ENCODE assay signal across 20 cellular contexts in the genomic region with DNA sequence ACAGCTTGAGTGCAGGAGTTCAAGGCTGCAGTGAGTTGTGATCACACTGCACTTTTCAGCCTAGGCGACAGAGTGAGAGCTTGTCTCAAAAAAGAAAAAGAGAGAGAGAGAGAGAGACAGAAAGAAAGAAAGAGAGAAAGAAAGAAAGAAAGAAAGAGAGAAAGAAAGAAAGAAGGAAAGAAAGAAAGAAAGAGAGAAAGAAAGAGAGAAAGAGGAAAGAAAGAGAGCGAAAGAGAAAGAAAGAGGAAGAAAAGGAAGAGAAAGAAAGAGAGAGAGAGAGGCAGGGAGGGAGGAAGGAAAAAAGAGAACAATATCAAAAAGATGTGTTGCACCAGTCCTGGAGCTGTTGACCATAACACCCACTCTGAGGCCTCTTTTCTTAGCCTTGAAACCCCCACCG.
"Had no signal": no experiment of that assay in that cellular context is flagged by ENCODE, and none has a peak within 500 bp of the region (broad histone marks: within the 10 kb centered on the region; RNA-seq: fewer than 3 reads in every experiment).

No MANE protein-coding gene starts in this region.

- H3K27ac ChIP-seq: foreskin keratinocyte, lower lobe of right lung, transverse colon, vagina had no signal

- H3K27me3 ChIP-seq: foreskin keratinocyte, transverse colon, vagina had no signal

- H3K9me3 ChIP-seq: lower lobe of right lung, mucosa of descending colon, transverse colon, vagina had no signal

- FAIRE-seq: small intestine, TTC549 had no signal

- DNase-seq: activated CD4-positive, alpha-beta T cell treated with anti-CD3 and anti-CD28 coated beads for 1 hour; activated CD4-positive, alpha-beta T cell treated with anti-CD3 and anti-CD28 coated beads, Interleukin-2, amount 50 U/mL, for 1 hour; activated CD8-positive, alpha-beta T cell treated with anti-CD3 and anti-CD28 coated beads, Interleukin-2, amount 10 ng/mL, durations not matched to agents 7 days and 5 days; activated gamma-delta T cell; dermis blood vessel endothelial cell; effector memory CD4-positive, alpha-beta T cell; foreskin keratinocyte; lower lobe of right lung; mesendoderm; mucosa of descending colon; nephron progenitor cell; small intestine; stimulated activated CD4-positive, alpha-beta T cell treated with anti-CD3 and anti-CD28 coated beads, Interleukin-2, amount 100 ng/mL, for 24 hours; stimulated activated naive B cell treated with anti-CD40 and anti-IgM and Interleukin-4, amounts not matched to agents 10 μg/mL and 1 μg/mL and 100 μg/mL, for 72 hours; transverse colon had no signal

- H3K36me3 ChIP-seq: lower lobe of right lung, transverse colon, vagina had no signal

- H3K4me3 ChIP-seq: lower lobe of right lung, mucosa of descending colon, transverse colon, vagina had no signal

- ATAC-seq: activated CD8-positive, alpha-beta T cell treated with anti-CD3 and anti-CD28 coated beads, Interleukin-2, amount 10 ng/mL, durations not matched to agents 7 days and 5 days; activated naive CD4-positive, alpha-beta T cell treated with anti-CD3 and anti-CD28 coated beads, Interleukin-2, amount 50 U/mL, for 72 hours; foreskin keratinocyte; left lobe of liver; lower lobe of right lung; mucosa of descending colon; sciatic nerve had no signal
